ENCODE assay signal across 19 cellular contexts in genomic region chr22:39714321-39714720, GRCh38.
"Had no signal": no experiment of that assay in that cellular context is flagged by ENCODE, and none has a peak within 500 bp of the region (broad histone marks: within the 10 kb centered on the region; RNA-seq: fewer than 3 reads in every experiment).

No MANE protein-coding gene starts in this region.

- H3K4me3 Mint-ChIP-seq: dendritic cell treated with granulocyte-macrophage colony-stimulating factor and Interleukin-4, amounts not matched to agents 40 ng/mL and 50 ng/mL, for 4 days; effector memory CD8-positive, alpha-beta T cell; nephron; stimulated activated naive CD8-positive, alpha-beta T cell treated with anti-CD3 and anti-CD28 coated beads, Interleukin-15, amount 100 ng/mL, for 72 hours had no signal

- H3K4me3 ChIP-seq: esophagus muscularis mucosa, gastrocnemius medialis, left lung, lung, ovary, testis, transverse colon had no signal

- ATAC-seq: effector memory CD8-positive, alpha-beta T cell; gastrocnemius medialis; left lung; right cardiac atrium; stimulated activated naive CD8-positive, alpha-beta T cell treated with anti-CD3 and anti-CD28 coated beads, Interleukin-15, amount 100 ng/mL, for 72 hours had no signal

- DNase-seq: effector memory CD8-positive, alpha-beta T cell; gastrocnemius medialis; islet precursor cell; mesenchymal stem cell; midbrain; ovary; right cardiac atrium; small intestine; stimulated activated CD4-positive, alpha-beta T cell treated with anti-CD3 and anti-CD28 coated beads, Interleukin-2, amount 100 ng/mL, for 48 hours; stimulated activated naive CD8-positive, alpha-beta T cell treated with anti-CD3 and anti-CD28 coated beads, Interleukin-15, amount 100 ng/mL, for 72 hours; testis; transverse colon had no signal

- H3K4me1 ChIP-seq: esophagus muscularis mucosa, left lung had no signal

- H3K27me3 ChIP-seq: gastrocnemius medialis, ovary, testis had no signal

- H3K36me3 ChIP-seq: esophagus muscularis mucosa, gastrocnemius medialis, left lung, ovary, transverse colon had no signal

- H3K27ac ChIP-seq: epithelial cell of prostate, esophagus muscularis mucosa, gastrocnemius medialis, left lung, ovary, testis, transverse colon had no signal

- H3K9me3 Mint-ChIP-seq: dendritic cell treated with granulocyte-macrophage colony-stimulating factor and Interleukin-4, amounts not matched to agents 40 ng/mL and 50 ng/mL, for 4 days; effector memory CD8-positive, alpha-beta T cell; nephron; stimulated activated naive CD8-positive, alpha-beta T cell treated with anti-CD3 and anti-CD28 coated beads, Interleukin-15, amount 100 ng/mL, for 72 hours had no signal

- H3K9me3 ChIP-seq: esophagus muscularis mucosa, gastrocnemius medialis, left lung, ovary, testis, transverse colon had no signal

- H3K27ac Mint-ChIP-seq: dendritic cell treated with granulocyte-macrophage colony-stimulating factor and Interleukin-4, amounts not matched to agents 40 ng/mL and 50 ng/mL, for 4 days; effector memory CD8-positive, alpha-beta T cell; nephron; progenitor cell of endocrine pancreas; stimulated activated naive CD8-positive, alpha-beta T cell treated with anti-CD3 and anti-CD28 coated beads, Interleukin-15, amount 100 ng/mL, for 72 hours had no signal
